In genomic region chr17:366879-367615, GRCh38 we compare ENCODE assay signal across 8 cellular contexts. TPM values are rescaled to one million over a fixed set of nuclear protein-coding genes. Genes with fewer than 3 reads are reported as not detected.
DNase-seq lines count a peak whose midpoint lies in the region; ATAC-seq, FAIRE-seq and TF ChIP-seq lines count a peak whose summit lies in the region.
"Not testable (repeated sequence)": the region's sequence is repeated elsewhere in the genome, so short reads cannot be mapped to it uniquely, and the experiment has no call there.

No MANE protein-coding gene starts in this region.

- not testable (repeated sequence) for H3K9ac ChIP-seq in DND-41 (ENCODE audit: low read depth, low read length)

- intact Hi-C loops in posterior vena cava (cut with DNase I), result not testable (repeated sequence)

- not testable (repeated sequence) for ATAC-seq in DND-41 (ENCODE audit: insufficient read depth, low read depth)

- DNase-seq in BJ (ENCODE audit: low read depth) (peak; percentile 76), DND-41 (peak; percentile 10), NCI-H2171 treated with DMSO at 0.1 percent for 48 hours (lab: John Stamatoyannopoulos, UW) (peak; percentile 58), RPMI7951 (ENCODE audit: low read depth) (peak; percentile 55), fibroblast of villous mesenchyme (ENCODE audit: low read depth) (peak; percentile 82), posterior vena cava (ENCODE audit: low spot score) (peak; percentile 69)
- DNase-seq in HTR-8/SVneo (ENCODE audit: insufficient read length, low spot score), result not testable (repeated sequence)
- peak; percentile 30 for DNase-seq in activated naive CD4-positive, alpha-beta T cell treated with anti-CD3 and anti-CD28 coated beads, Interleukin-2, amount 10 ng/mL, durations not matched to agents 7 days and 5 days

- not testable (repeated sequence) for H3K4me3 ChIP-seq in BJ (ENCODE audit: low read depth, low read length); DND-41 (ENCODE audit: low read depth in 1 of 2, low read length in 2 of 2); fibroblast of villous mesenchyme (ENCODE audit: low read depth, low read length)

- peak; percentile 33 for FAIRE-seq in HTR-8/SVneo (lab: Jason Lieb, UNC)

- peaks cover 31% of the 10 kb centered on the region for H3K27me3 Mint-ChIP-seq in activated naive CD4-positive, alpha-beta T cell treated with anti-CD3 and anti-CD28 coated beads, Interleukin-2, amount 10 ng/mL, durations not matched to agents 7 days and 5 days

- not testable (repeated sequence) for H3K79me2 ChIP-seq in DND-41 (ENCODE audit: insufficient read depth, low read length)

- not testable (repeated sequence) for H3K27ac Mint-ChIP-seq in activated naive CD4-positive, alpha-beta T cell treated with anti-CD3 and anti-CD28 coated beads, Interleukin-2, amount 10 ng/mL, durations not matched to agents 7 days and 5 days

- TF ChIP-seq CTCF in BJ (IDR thresholded peaks at IDR 0.05; ENCODE audit: insufficient read depth, low read depth, low read length); DND-41 (IDR thresholded peaks at IDR 0.05; ENCODE audit: borderline replicate concordance, extremely low read depth, low read length, poor library complexity, severe bottlenecking); fibroblast of villous mesenchyme (IDR thresholded peaks at IDR 0.05; ENCODE audit: insufficient read depth, low read depth, low read length): not testable (repeated sequence)

- POLR2A ChIA-PET in BJ (lab: Charles Lee), result not testable (repeated sequence)

- H3K4me1 Mint-ChIP-seq in activated naive CD4-positive, alpha-beta T cell treated with anti-CD3 and anti-CD28 coated beads, Interleukin-2, amount 10 ng/mL, durations not matched to agents 7 days and 5 days, result peaks cover 21% of the 10 kb centered on the region

- H3K36me3 ChIP-seq in BJ (ENCODE audit: control insufficient read depth, insufficient read depth, low read length); DND-41 (ENCODE audit: insufficient read depth, low read length): not testable (repeated sequence)

- CTCF ChIA-PET in BJ (lab: Yijun Ruan, JAX), result interaction anchor here (0.6 kb wide), 1 partner anchor 14 kb away, joined by 3 read pairs; no protein-coding TSS in a partner anchor
- CTCF ChIA-PET in activated naive CD4-positive, alpha-beta T cell treated with anti-CD3 and anti-CD28 coated beads, Interleukin-2, amount 10 ng/mL, durations not matched to agents 7 days and 5 days (lab: Charles Lee), result not testable (repeated sequence)

- not testable (repeated sequence) for H3K4me1 ChIP-seq in DND-41 (ENCODE audit: insufficient read depth, low read length)

- not testable (repeated sequence) for H3K36me3 Mint-ChIP-seq in activated naive CD4-positive, alpha-beta T cell treated with anti-CD3 and anti-CD28 coated beads, Interleukin-2, amount 10 ng/mL, durations not matched to agents 7 days and 5 days

- H3K27me3 ChIP-seq in BJ (ENCODE audit: control insufficient read depth, insufficient read depth, low read length); DND-41 (ENCODE audit: insufficient read depth, low read length, poor library complexity): not testable (repeated sequence)

- not testable (repeated sequence) for H2AFZ ChIP-seq in DND-41 (ENCODE audit: low read depth, low read length)

- peaks cover 13% of the 10 kb centered on the region for H3K9me3 Mint-ChIP-seq in activated naive CD4-positive, alpha-beta T cell treated with anti-CD3 and anti-CD28 coated beads, Interleukin-2, amount 10 ng/mL, durations not matched to agents 7 days and 5 days

- not testable (repeated sequence) for H3K9me3 ChIP-seq in DND-41 (ENCODE audit: insufficient read depth, low read length, severe bottlenecking)

- not testable (repeated sequence) for H3K4me2 ChIP-seq in DND-41 (ENCODE audit: insufficient read depth, low read length)

- not testable (repeated sequence) for H4K20me1 ChIP-seq in DND-41 (ENCODE audit: insufficient read depth, low read length)

- not testable (repeated sequence) for H3K27ac ChIP-seq in DND-41 (ENCODE audit: low read length)

- H3K4me3 Mint-ChIP-seq in activated naive CD4-positive, alpha-beta T cell treated with anti-CD3 and anti-CD28 coated beads, Interleukin-2, amount 10 ng/mL, durations not matched to agents 7 days and 5 days, result not testable (repeated sequence)

RNA-seq across cellular contexts. Expression of gene RPH3AL, which starts 14.4 kb away (rescaled TPM):
- polyA plus RNA-seq in BJ (2011; rRNA removed), result 2.8 and 4.0 TPM in 2 replicates
- 1.5 and 2.1 TPM in 2 replicates for polyA minus RNA-seq in BJ (2011; rRNA and poly(A)+ RNA removed)
- total RNA-seq in RPMI7951 (2014; rRNA removed; shearing (Covaris generic)), result 0.78 and 1.2 TPM in 2 replicates
- total RNA-seq in fibroblast of villous mesenchyme (1.3 and 1.6 TPM in 2 replicates), posterior vena cava (10 to 100 TPM in 1 of 2 donors, 1 to 10 TPM in 1; 9.7 to 11.2 TPM)
